1 cellular context compared by ENCODE assay signal in genomic region chr1:43414634-43415223, GRCh38.
TF ChIP-seq lines count a peak whose summit lies in the region.

No MANE protein-coding gene starts in this region.

TF ChIP-seq in HCT116, 20 proteins besides CTCF, POLR2A, EP300 and RAD21 (continued from another document):
- TF ChIP-seq EGR1 (IDR thresholded peaks at IDR 0.05; ENCODE audit: low read depth) (no peak), CBX3 (IDR thresholded peaks at IDR 0.05; ENCODE audit: low read depth) (no peak), TCF7L2 (IDR thresholded peaks at IDR 0.05; ENCODE audit: borderline replicate concordance, extremely low read depth, insufficient read depth, insufficient read length) (no peak), YY1 (IDR thresholded peaks at IDR 0.05; ENCODE audit: extremely low read depth, insufficient replicate concordance, low read depth, low read length) (no peak), SP1 (IDR thresholded peaks at IDR 0.05; ENCODE audit: low read depth) (no peak), MAX (IDR thresholded peaks at IDR 0.05) (no peak), SIN3A (IDR thresholded peaks at IDR 0.05; ENCODE audit: low read depth) (no peak), CEBPB (IDR thresholded peaks at IDR 0.05; ENCODE audit: low read depth) (no peak)
